ENCODE assay signal across 8 cellular contexts in the genomic region with DNA sequence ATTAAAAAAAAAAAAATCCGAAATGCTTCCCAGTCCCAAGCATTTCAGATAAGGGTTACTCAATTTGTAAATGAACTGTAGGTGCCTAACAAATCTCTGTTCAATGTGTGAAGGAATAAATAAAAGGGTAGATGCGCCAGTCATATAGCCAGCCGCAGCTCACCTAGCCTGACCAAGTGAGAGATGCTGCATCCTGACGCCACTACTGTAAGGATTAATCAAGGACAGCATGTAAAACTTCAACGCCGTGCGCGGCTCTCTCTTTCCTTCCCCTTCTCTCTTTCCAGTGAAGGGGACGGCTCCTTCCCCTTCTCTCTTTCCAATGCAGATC. TPM values are rescaled to one million over a fixed set of nuclear protein-coding genes. Genes with fewer than 3 reads are reported as not detected.
DNase-seq lines count a peak whose midpoint lies in the region; ATAC-seq, FAIRE-seq and TF ChIP-seq lines count a peak whose summit lies in the region.

No MANE protein-coding gene starts in this region.

- H3K9ac ChIP-seq in kidney (ENCODE audit: low read length in 2 of 2), result peak overlapping the region; percentile 32 to 66

- no peak for TF ChIP-seq CTCF in adrenal gland (IDR thresholded peaks at IDR 0.05)
- TF ChIP-seq CTCF in kidney (IDR thresholded peaks at IDR 0.05; ENCODE audit: borderline replicate concordance, extremely low read depth, insufficient read depth), result no peak

- no peak for TF ChIP-seq POLR2A in GM12892 (IDR thresholded peaks at IDR 0.05; ENCODE audit: low read depth, low read length)
- TF ChIP-seq POLR2A in adrenal gland (IDR thresholded peaks at IDR 0.05), result no peak

- peaks cover 0 to 3% of the 10 kb centered on the region in 2 donors for H3K36me3 ChIP-seq in adrenal gland (replicated peaks in 1 of 2)
- H3K36me3 ChIP-seq in kidney (ENCODE audit: control insufficient read depth in 1 of 2, insufficient read depth in 2 of 2, low read length in 2 of 2), result peaks cover 4% of the 10 kb centered on the region in 2 donors

- DNase-seq in GM12892 (ENCODE audit: insufficient read length) (no peak), adrenal gland (no peak), kidney (no peak), OCI-M2 (lab: John Stamatoyannopoulos, UW; ENCODE audit: unreplicated experiment) (no peak), HPDE6-E6E7 (ENCODE audit: extremely low spot score) (no peak), COR-L47 (lab: John Stamatoyannopoulos, UW) (no peak)

- WGBS in adrenal gland, 4 donors, result 10 to 13% (median 12%) methylated on average over 9 of the region's 9 CpGs

- H3K27me3 ChIP-seq in adrenal gland, result no peaks in the 10 kb centered on the region

- H3K4me1 ChIP-seq in adrenal gland (replicated peaks in 1 of 2), result peaks cover 0 to 11% of the 10 kb centered on the region in 2 donors
- peaks cover 4 to 5% of the 10 kb centered on the region in 2 donors for H3K4me1 ChIP-seq in kidney (ENCODE audit: control insufficient read depth in 1 of 2, insufficient read depth in 1 of 2, low read depth in 1 of 2, low read length in 2 of 2)

- FAIRE-seq in GM12892 (lab: Jason Lieb, UNC) (peak; percentile 60), kidney (lab: Jason Lieb, UNC) (no peak)

- intact Hi-C loops in adrenal gland (cut with DNase I) (no loop called here), kidney (cut with DNase I) (no loop called here)

- H3K27ac ChIP-seq in adrenal gland, result peak overlapping the region in 3 of 5 donors; percentile 35 to 81 (median 51)
- peak overlapping the region in 1 of 2 donors; percentile 59 for H3K27ac ChIP-seq in kidney (ENCODE audit: low read depth in 2 of 2, low read length in 2 of 2)
- peak overlapping the region; percentile 56 for H3K27ac ChIP-seq in temporal lobe (ENCODE audit: low read depth, low read length)

- peak; percentile 22 for ATAC-seq in HG03095 (IDR thresholded peaks at IDR 0.05; ENCODE audit: unreplicated experiment)

- H3K9me3 ChIP-seq in adrenal gland (replicated peaks in 1 of 3) (no peaks in the 10 kb centered on the region), kidney (ENCODE audit: control insufficient read depth in 1 of 2, low read length in 2 of 2) (no peaks in the 10 kb centered on the region)

- H3K4me3 ChIP-seq in adrenal gland (peak overlapping the region in 3 of 4 donors; percentile 50 to 79 (median 71)), kidney (ENCODE audit: low read length in 2 of 2) (peak overlapping the region; percentile 89 to 92)

RNA-seq across cellular contexts. Expression of gene PPT1, which starts 0.4 kb away (rescaled TPM):
- polyA plus RNA-seq in GM12892 (2012; ENCODE audit: missing spikeins), result 72.1 TPM
- total RNA-seq in adrenal gland (100 to 1,000 TPM in 2 of 8 donors, 10 to 100 TPM in 6; 72.1 to 112 (median 80.8) TPM), kidney (95.5 TPM), temporal lobe (48.4 TPM)
- polyA plus RNA-seq in adrenal gland (100 to 1,000 TPM in 1 of 3 donors, 10 to 100 TPM in 2; 55.3 to 136 (median 59.4) TPM), kidney (ENCODE audit: insufficient read depth, low read depth, low replicate concordance) (110 TPM)

RNA-seq across cellular contexts. Expression of gene CAP1, which starts 56.1 kb away (rescaled TPM):
- 311 TPM for polyA plus RNA-seq in GM12892 (2012; ENCODE audit: missing spikeins)
- total RNA-seq in adrenal gland (100 to 1,000 TPM; 167 to 304 (median 217) TPM), kidney (328 TPM), temporal lobe (94.7 TPM)
- polyA plus RNA-seq in adrenal gland (100 to 1,000 TPM in 1 of 3 donors, 10 to 100 TPM in 2; 59.9 to 234 (median 62.5) TPM), kidney (ENCODE audit: insufficient read depth, low read depth, low replicate concordance) (128 TPM)
